In the genomic region with DNA sequence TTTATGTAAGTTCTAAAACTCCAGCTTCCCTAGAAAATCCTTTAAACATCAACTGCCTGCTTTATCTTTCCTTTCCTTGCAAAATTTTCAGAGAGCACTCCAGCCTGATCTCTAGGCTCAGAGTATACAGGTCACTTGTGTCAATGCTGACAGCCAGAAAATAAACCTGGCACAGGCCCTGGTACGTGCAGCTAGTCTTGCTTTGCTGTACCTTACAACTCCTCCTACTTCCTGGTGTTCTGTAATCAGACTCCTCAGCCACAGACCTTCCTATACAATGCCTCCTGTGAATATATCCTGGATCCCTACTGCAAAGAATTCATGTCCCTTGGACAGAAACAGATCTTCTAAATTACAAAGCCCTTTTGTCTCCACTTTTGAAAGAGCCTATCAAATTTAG, we compare ENCODE assay signal across 9 cellular contexts. TPM values are rescaled to one million over a fixed set of nuclear protein-coding genes. Genes with fewer than 3 reads are reported as not detected.
DNase-seq lines count a peak whose midpoint lies in the region; ATAC-seq and TF ChIP-seq lines count a peak whose summit lies in the region.
"Had no signal": no experiment of that assay in that cellular context is flagged by ENCODE, and none has a peak within 500 bp of the region (broad histone marks: within the 10 kb centered on the region; RNA-seq: fewer than 3 reads in every experiment).

No MANE protein-coding gene starts in this region.

- POLR2A ChIA-PET in T-cell (lab: Charles Lee) = interaction anchor here in 1 of 2 donors (1.2 kb wide), 1 partner anchor 25 kb away, joined by 4 read pairs; no protein-coding TSS in a partner anchor

- H3K27ac Mint-ChIP-seq in T-cell = peak overlapping the region; percentile 93 to 95

- CTCF ChIA-PET in T-cell (lab: Charles Lee) = interaction anchor here (0.5 to 1.6 kb wide), 7 partner anchors 19 to 637 kb away, joined by 3 to 7 read pairs (median 4); a partner anchor contains a TSS

- TF ChIP-seq CTCF in cardiac muscle cell (IDR thresholded peaks at IDR 0.05; ENCODE audit: low read depth, low read length) = no peak

- peaks cover 53 to 62% (median 60%) of the 10 kb centered on the region in 3 donors for H3K4me1 Mint-ChIP-seq in T-cell

- DNase-seq in NCI-H1092 treated with DMSO at 0.1 percent for 48 hours (lab: John Stamatoyannopoulos, UW) (peak; percentile 4), NCI-H1092 (lab: John Stamatoyannopoulos, UW) (no peak), HT1080 (ENCODE audit: low read depth) (peak; percentile 72), T-cell (peak in 22 of 34 experiments; percentile 4 to 45 (median 18)), cardiac muscle cell (ENCODE audit: low read depth in 1 of 2, low spot score in 1 of 2) (peak; percentile 35 to 56), ureter (ENCODE audit: low spot score) (peak; percentile 72), mesenteric fat pad (ENCODE audit: low spot score) (no peak)

- H3K27me3 ChIP-seq in cardiac muscle cell = no peaks in the 10 kb centered on the region

- peak overlapping the region; percentile 70 for H3K27ac ChIP-seq in cardiac muscle cell

- peaks cover 11% of the 10 kb centered on the region for H3K4me1 ChIP-seq in cardiac muscle cell (ENCODE audit: low read depth)

- H3K4me3 ChIP-seq in cardiac muscle cell = no peak overlapping the region

- H3K36me3 ChIP-seq in cardiac muscle cell = no peaks in the 10 kb centered on the region

- no peaks in the 10 kb centered on the region for H3K36me3 Mint-ChIP-seq in T-cell

- ATAC-seq in T-cell (replicated peaks in 1 of 4) (peak; percentile 92 to 96 (median 94)), HG02870 (IDR thresholded peaks at IDR 0.05; ENCODE audit: unreplicated experiment) (no peak)

- H3K4me3 Mint-ChIP-seq in T-cell = peak overlapping the region in 2 of 3 donors; percentile 35 to 48

- no peaks in the 10 kb centered on the region for H3K9me3 ChIP-seq in cardiac muscle cell (ENCODE audit: low read depth)

- H3K27me3 Mint-ChIP-seq in T-cell = no peaks in the 10 kb centered on the region

- no peaks in the 10 kb centered on the region for H3K9me3 Mint-ChIP-seq in T-cell

RNA-seq across cellular contexts. Expression of a gene that starts 24.2 kb away (rescaled TPM):
- 107 and 166 TPM in 2 replicates for total RNA-seq in HT1080 (2014; rRNA removed; shearing (Covaris generic))
- 185 and 223 TPM in 2 replicates for polyA plus RNA-seq in HT1080 (2015; cell fraction: cytosol; rRNA removed)
- 76.6 and 85.0 TPM in 2 replicates for polyA plus RNA-seq in HT1080 (2015; cell fraction: nucleus; rRNA removed)
- total RNA-seq in T-cell (100 to 1,000 TPM; 361 to 469 (median 428) TPM), cardiac muscle cell (82.2 and 86.3 TPM in 2 replicates), ureter (249 TPM), mesenteric fat pad (93.0 TPM)
- polyA plus RNA-seq in cardiac muscle cell = 92.6 and 142 TPM in 2 replicates

RNA-seq across cellular contexts. Expression of a gene that starts 53.7 kb away (rescaled TPM):
- not detected in 2 replicates for total RNA-seq in HT1080 (2014; rRNA removed; shearing (Covaris generic))
- not detected in 2 replicates for polyA plus RNA-seq in HT1080 (2015; cell fraction: cytosol; rRNA removed)
- polyA plus RNA-seq in HT1080 (2015; cell fraction: nucleus; rRNA removed) = not detected in 2 replicates
- total RNA-seq in T-cell = under 1 TPM in 3 of 5 donors, not detected in 2; 0.23 to 0.73 (median 0.60) TPM
- not detected in 2 replicates for total RNA-seq in cardiac muscle cell
- polyA plus RNA-seq in cardiac muscle cell = not detected in 2 replicates
- 226 TPM for total RNA-seq in ureter
- total RNA-seq in mesenteric fat pad = 2.5 TPM
- total RNA-seq: T-helper 1 cell treated with Interleukin-12 subunit alpha and Interleukin-12 subunit beta and Interleukin-4 antibody, amounts not matched to agents 30 ng/mL and 1 ng/mL, for 36 hours had no signal

Comparison
In these comparisons a context has a peak if more than half of its experiments do, and no peak if none do; other contexts are left out.
1. DNase-seq: peak in NCI-H1092 treated with DMSO at 0.1 percent for 48 hours (single experiment), HT1080 (single experiment), T-cell (22 of 34), cardiac muscle cell (2 of 2) and ureter (single experiment); none in NCI-H1092 (single experiment) and mesenteric fat pad (single experiment).
2. RNA of a gene that starts 53.7 kb away (total RNA-seq): 226 TPM in ureter (single experiment); 2.5 TPM in mesenteric fat pad (single experiment), 0.23 to 0.73 TPM in T-cell, not detected in HT1080 and not detected in cardiac muscle cell; every median in the first group is over 10 times any median in the second.